39 cellular contexts compared by ENCODE assay signal in the genomic region with DNA sequence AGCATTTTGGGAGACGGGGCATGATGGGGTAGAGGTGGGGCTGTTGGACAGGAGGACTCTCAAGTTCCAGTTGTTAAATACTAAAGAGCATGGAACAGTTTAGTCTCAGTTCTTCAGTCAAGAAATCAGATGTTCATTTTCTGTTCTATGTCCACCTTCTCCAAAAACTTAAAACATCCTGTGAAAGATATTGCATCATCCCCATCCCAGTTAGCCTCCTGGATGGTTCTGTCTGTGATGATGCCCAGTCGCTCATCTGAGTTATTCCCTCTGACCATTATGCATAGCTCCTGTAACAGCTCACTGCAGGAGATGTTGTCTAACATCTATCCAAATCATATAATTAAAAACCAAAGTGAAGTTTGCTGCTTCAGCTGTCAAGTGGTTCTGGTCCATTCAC.
"Had no signal": no experiment of that assay in that cellular context is flagged by ENCODE, and none has a peak within 500 bp of the region (broad histone marks: within the 10 kb centered on the region; RNA-seq: fewer than 3 reads in every experiment).

No MANE protein-coding gene starts in this region.

- H3K9me3 Mint-ChIP-seq: activated naive CD4-positive, alpha-beta T cell treated with anti-CD3 and anti-CD28 coated beads for 36 hours; activated naive CD4-positive, alpha-beta T cell treated with anti-CD3 and anti-CD28 coated beads, Interleukin-2, amount 10 ng/mL, durations not matched to agents 7 days and 5 days; activated naive CD4-positive, alpha-beta T cell treated with anti-CD3 and anti-CD28 coated beads, Interleukin-2, amount 50 U/mL, for 24 hours; activated naive CD4-positive, alpha-beta T cell treated with anti-CD3 and anti-CD28 coated beads, Interleukin-2, amount 50 U/mL, for 72 hours; activated naive CD8-positive, alpha-beta T cell treated with anti-CD3 and anti-CD28 coated beads for 36 hours; activated naive CD8-positive, alpha-beta T cell treated with anti-CD3 and anti-CD28 coated beads, Interleukin-2, amount 10 ng/mL, durations not matched to agents 7 days and 5 days; activated naive CD8-positive, alpha-beta T cell treated with anti-CD3 and anti-CD28 coated beads, Interleukin-2, amount 50 U/mL, for 24 hours; activated T-cell treated with anti-CD3 and anti-CD28 coated beads, Interleukin-2, amount 50 U/mL, for 24 hours; activated T-cell treated with anti-CD3 and anti-CD28 coated beads, Interleukin-2, amount 50 U/mL, for 4 hours; activated T-cell treated with anti-CD3 and anti-CD28 coated beads, Interleukin-2, amount 50 U/mL, for 72 hours; activated T-helper 1 cell treated with anti-CD3 and anti-CD28 coated beads, Interleukin-12 subunit alpha, Interleukin-12 subunit beta, Interleukin-2, Interleukin-4 antibody, amounts not matched to agents 30 ng/mL and 10 ng/mL and 1 ng/mL, durations not matched to agents 14 hours and 24 hours and 36 hours; activated T-helper 17 cell treated with anti-CD3 and anti-CD28 coated beads, Interleukin-2, amount 50 U/mL, for 72 hours; activated T-helper 2 cell treated with anti-CD3 and anti-CD28 coated beads, Interferon-gamma antibody, Interleukin-2, Interleukin-4, amounts not matched to agents 10 μg/mL and 5 μg/mL and 100 μg/mL, durations not matched to agents 14 hours and 24 hours and 36 hours; brain; central memory CD8-positive, alpha-beta T cell had no signal

- H3K4me3 Mint-ChIP-seq: activated naive CD4-positive, alpha-beta T cell treated with anti-CD3 and anti-CD28 coated beads for 36 hours; activated naive CD4-positive, alpha-beta T cell treated with anti-CD3 and anti-CD28 coated beads, Interleukin-2, amount 10 ng/mL, durations not matched to agents 7 days and 5 days; activated naive CD4-positive, alpha-beta T cell treated with anti-CD3 and anti-CD28 coated beads, Interleukin-2, amount 50 U/mL, for 24 hours; activated naive CD8-positive, alpha-beta T cell; activated naive CD8-positive, alpha-beta T cell treated with anti-CD3 and anti-CD28 coated beads for 36 hours; activated naive CD8-positive, alpha-beta T cell treated with anti-CD3 and anti-CD28 coated beads, Interleukin-2, amount 10 ng/mL, durations not matched to agents 7 days and 5 days; activated naive CD8-positive, alpha-beta T cell treated with anti-CD3 and anti-CD28 coated beads, Interleukin-2, amount 50 U/mL, for 24 hours; activated T-cell treated with anti-CD3 and anti-CD28 coated beads, Interleukin-2, amount 50 U/mL, for 24 hours; activated T-cell treated with anti-CD3 and anti-CD28 coated beads, Interleukin-2, amount 50 U/mL, for 4 hours; activated T-cell treated with anti-CD3 and anti-CD28 coated beads, Interleukin-2, amount 50 U/mL, for 72 hours; activated T-helper 1 cell treated with anti-CD3 and anti-CD28 coated beads, Interleukin-12 subunit alpha, Interleukin-12 subunit beta, Interleukin-2, Interleukin-4 antibody, amounts not matched to agents 30 ng/mL and 10 ng/mL and 1 ng/mL, durations not matched to agents 14 hours and 24 hours and 36 hours; activated T-helper 17 cell treated with anti-CD3 and anti-CD28 coated beads, Interleukin-2, amount 50 U/mL, for 72 hours; brain; central memory CD8-positive, alpha-beta T cell had no signal

- H3K36me3 Mint-ChIP-seq: activated naive CD4-positive, alpha-beta T cell treated with anti-CD3 and anti-CD28 coated beads, Interleukin-2, amount 10 ng/mL, durations not matched to agents 7 days and 5 days; activated naive CD4-positive, alpha-beta T cell treated with anti-CD3 and anti-CD28 coated beads, Interleukin-2, amount 50 U/mL, for 24 hours; activated naive CD4-positive, alpha-beta T cell treated with anti-CD3 and anti-CD28 coated beads, Interleukin-2, amount 50 U/mL, for 72 hours; activated naive CD8-positive, alpha-beta T cell; activated naive CD8-positive, alpha-beta T cell treated with anti-CD3 and anti-CD28 coated beads, Interleukin-2, amount 10 ng/mL, durations not matched to agents 7 days and 5 days had no signal

- DNase-seq: activated effector memory CD4-positive, alpha-beta T cell treated with anti-CD3 and anti-CD28 coated beads, Interleukin-2, amount 50 U/mL, for 16 hours; activated effector memory CD4-positive, alpha-beta T cell treated with Interleukin-2 at 50 U/mL for 16 hours; activated gamma-delta T cell; activated gamma-delta T cell treated with Interleukin-2 at 50 U/mL for 16 hours; activated naive CD4-positive, alpha-beta T cell; activated naive CD4-positive, alpha-beta T cell treated with anti-CD3 and anti-CD28 coated beads for 36 hours; activated naive CD4-positive, alpha-beta T cell treated with anti-CD3 and anti-CD28 coated beads, Interleukin-2, amount 10 ng/mL, durations not matched to agents 7 days and 5 days; activated naive CD4-positive, alpha-beta T cell treated with anti-CD3 and anti-CD28 coated beads, Interleukin-2, amount 50 U/mL, for 16 hours; activated naive CD4-positive, alpha-beta T cell treated with Interleukin-2 at 50 U/mL for 16 hours; activated naive CD8-positive, alpha-beta T cell treated with anti-CD3 and anti-CD28 coated beads for 36 hours; activated naive CD8-positive, alpha-beta T cell treated with anti-CD3 and anti-CD28 coated beads, Interleukin-2, amount 10 ng/mL, durations not matched to agents 7 days and 5 days; activated naive CD8-positive, alpha-beta T cell treated with anti-CD3 and anti-CD28 coated beads, Interleukin-2, amount 50 U/mL, for 24 hours; activated T-cell treated with anti-CD3 and anti-CD28 coated beads, Interleukin-2, amount 50 U/mL, for 1 hour; activated T-cell treated with anti-CD3 and anti-CD28 coated beads, Interleukin-2, amount 50 U/mL, for 24 hours; activated T-cell treated with anti-CD3 and anti-CD28 coated beads, Interleukin-2, amount 50 U/mL, for 4 hours; activated T-cell treated with anti-CD3 and anti-CD28 coated beads, Interleukin-2, amount 50 U/mL, for 48 hours; activated T-cell treated with anti-CD3 and anti-CD28 coated beads, Interleukin-2, amount 50 U/mL, for 72 hours; adrenal gland; amniotic stem cell; amygdala; anterior cingulate cortex; aorta; body of pancreas; brain microvascular endothelial cell; caudate nucleus; central memory CD4-positive, alpha-beta T cell; cerebellar nuclear complex had no signal

- H3K4me1 Mint-ChIP-seq: activated naive CD4-positive, alpha-beta T cell treated with anti-CD3 and anti-CD28 coated beads, Interleukin-2, amount 10 ng/mL, durations not matched to agents 7 days and 5 days; activated naive CD4-positive, alpha-beta T cell treated with anti-CD3 and anti-CD28 coated beads, Interleukin-2, amount 50 U/mL, for 24 hours; activated naive CD8-positive, alpha-beta T cell treated with anti-CD3 and anti-CD28 coated beads for 36 hours; activated naive CD8-positive, alpha-beta T cell treated with anti-CD3 and anti-CD28 coated beads, Interleukin-2, amount 10 ng/mL, durations not matched to agents 7 days and 5 days; activated T-helper 17 cell treated with anti-CD3 and anti-CD28 coated beads, Interleukin-2, amount 50 U/mL, for 72 hours; central memory CD8-positive, alpha-beta T cell had no signal

- H3K27me3 ChIP-seq: adrenal gland, ascending aorta, body of pancreas, brain microvascular endothelial cell, cardiac muscle cell had no signal

- H3K27ac Mint-ChIP-seq: activated naive CD4-positive, alpha-beta T cell treated with anti-CD3 and anti-CD28 coated beads for 36 hours; activated naive CD4-positive, alpha-beta T cell treated with anti-CD3 and anti-CD28 coated beads, Interleukin-2, amount 10 ng/mL, durations not matched to agents 7 days and 5 days; activated naive CD4-positive, alpha-beta T cell treated with anti-CD3 and anti-CD28 coated beads, Interleukin-2, amount 50 U/mL, for 24 hours; activated naive CD4-positive, alpha-beta T cell treated with anti-CD3 and anti-CD28 coated beads, Interleukin-2, amount 50 U/mL, for 72 hours; activated naive CD8-positive, alpha-beta T cell; activated naive CD8-positive, alpha-beta T cell treated with anti-CD3 and anti-CD28 coated beads for 36 hours; activated naive CD8-positive, alpha-beta T cell treated with anti-CD3 and anti-CD28 coated beads, Interleukin-2, amount 10 ng/mL, durations not matched to agents 7 days and 5 days; activated naive CD8-positive, alpha-beta T cell treated with anti-CD3 and anti-CD28 coated beads, Interleukin-2, amount 50 U/mL, for 24 hours; activated T-cell treated with anti-CD3 and anti-CD28 coated beads, Interleukin-2, amount 50 U/mL, for 24 hours; activated T-cell treated with anti-CD3 and anti-CD28 coated beads, Interleukin-2, amount 50 U/mL, for 72 hours; activated T-helper 1 cell treated with anti-CD3 and anti-CD28 coated beads, Interleukin-12 subunit alpha, Interleukin-12 subunit beta, Interleukin-2, Interleukin-4 antibody, amounts not matched to agents 30 ng/mL and 10 ng/mL and 1 ng/mL, durations not matched to agents 14 hours and 24 hours and 36 hours; activated T-helper 17 cell treated with anti-CD3 and anti-CD28 coated beads, Interleukin-2, amount 50 U/mL, for 72 hours; activated T-helper 2 cell treated with anti-CD3 and anti-CD28 coated beads, Interferon-gamma antibody, Interleukin-2, Interleukin-4, amounts not matched to agents 10 μg/mL and 5 μg/mL and 100 μg/mL, durations not matched to agents 14 hours and 24 hours and 36 hours; brain had no signal

- H3K36me3 ChIP-seq: adrenal gland, ascending aorta, brain microvascular endothelial cell, breast epithelium, cardiac muscle cell had no signal

- ATAC-seq: activated naive CD4-positive, alpha-beta T cell treated with anti-CD3 and anti-CD28 coated beads, Interleukin-2, amount 50 U/mL, for 72 hours; activated naive CD8-positive, alpha-beta T cell treated with anti-CD3 and anti-CD28 coated beads, Interleukin-2, amount 50 U/mL, for 24 hours; activated T-cell treated with anti-CD3 and anti-CD28 coated beads, Interleukin-2, amount 50 U/mL, for 4 hours; activated T-cell treated with anti-CD3 and anti-CD28 coated beads, Interleukin-2, amount 50 U/mL, for 72 hours; activated T-helper 17 cell treated with anti-CD3 and anti-CD28 coated beads, Interleukin-2, amount 50 U/mL, for 72 hours; body of pancreas had no signal

- H3K9me3 ChIP-seq: adrenal gland, ascending aorta, body of pancreas, breast epithelium had no signal

- H3K27ac ChIP-seq: adrenal gland, ascending aorta, body of pancreas, brain microvascular endothelial cell, breast epithelium, cardiac muscle cell had no signal

- H3K4me3 ChIP-seq: adrenal gland, ascending aorta, body of pancreas, breast epithelium, cardiac muscle cell had no signal

- FAIRE-seq: bronchial epithelial cell had no signal

- H3K4me1 ChIP-seq: adrenal gland, ascending aorta, body of pancreas, breast epithelium had no signal

- H3K27me3 Mint-ChIP-seq: activated naive CD4-positive, alpha-beta T cell treated with anti-CD3 and anti-CD28 coated beads, Interleukin-2, amount 10 ng/mL, durations not matched to agents 7 days and 5 days; activated naive CD4-positive, alpha-beta T cell treated with anti-CD3 and anti-CD28 coated beads, Interleukin-2, amount 50 U/mL, for 24 hours; activated naive CD8-positive, alpha-beta T cell; activated naive CD8-positive, alpha-beta T cell treated with anti-CD3 and anti-CD28 coated beads for 36 hours; activated naive CD8-positive, alpha-beta T cell treated with anti-CD3 and anti-CD28 coated beads, Interleukin-2, amount 50 U/mL, for 24 hours; activated T-helper 17 cell treated with anti-CD3 and anti-CD28 coated beads, Interleukin-2, amount 50 U/mL, for 72 hours; central memory CD8-positive, alpha-beta T cell had no signal
